1 cellular context compared by ENCODE assay signal in genomic region chr5:98795243-98795642, GRCh38.
TF ChIP-seq lines count a peak whose summit lies in the region.

No MANE protein-coding gene starts in this region.

TF ChIP-seq in endothelial cell of umbilical vein, 7 proteins besides CTCF, POLR2A, EP300 and RAD21:
- TF ChIP-seq FOS (IDR thresholded peaks at IDR 0.05; ENCODE audit: borderline replicate concordance, insufficient read depth, low read length) (no peak), POLR2AphosphoS5 (IDR thresholded peaks at IDR 0.05; ENCODE audit: insufficient read depth, low read depth, low read length) (no peak), EZH2 (IDR thresholded peaks at IDR 0.05; ENCODE audit: borderline replicate concordance, low read depth, low read length, severe bottlenecking) (no peak)
TF ChIP-seq in endothelial cell of umbilical vein: peak in this region for 0.
